1 cellular context compared by ENCODE assay signal in the genomic region with DNA sequence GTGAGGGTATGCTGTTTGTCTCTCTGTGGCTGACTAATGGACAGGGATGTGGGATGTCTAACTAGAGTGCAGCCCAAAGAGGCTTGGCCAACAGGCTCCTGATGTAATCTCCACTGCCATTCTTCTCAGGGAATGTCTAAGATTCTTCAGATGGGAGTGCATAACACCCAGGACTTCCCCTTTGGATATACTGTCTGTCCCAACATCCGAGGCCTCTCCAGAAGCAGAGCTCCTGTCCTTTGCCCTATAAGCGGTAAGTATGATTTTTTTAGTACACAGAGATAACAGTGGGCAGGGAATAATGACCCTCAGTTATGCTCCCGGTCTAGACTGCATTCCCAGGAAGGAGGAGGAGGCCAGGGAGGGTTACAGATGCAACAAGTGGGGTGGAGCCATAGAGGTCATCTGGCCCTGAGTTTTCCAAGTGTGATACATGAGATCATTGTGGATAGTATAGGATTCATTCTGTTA.
TF ChIP-seq lines count a peak whose summit lies in the region.

No MANE protein-coding gene starts in this region.

TF ChIP-seq in HEK293T, 16 proteins besides CTCF, POLR2A, EP300 and RAD21:
- TF ChIP-seq FOXK2 (IDR thresholded peaks at IDR 0.05), result no peak
- TF ChIP-seq, protein P1, sequence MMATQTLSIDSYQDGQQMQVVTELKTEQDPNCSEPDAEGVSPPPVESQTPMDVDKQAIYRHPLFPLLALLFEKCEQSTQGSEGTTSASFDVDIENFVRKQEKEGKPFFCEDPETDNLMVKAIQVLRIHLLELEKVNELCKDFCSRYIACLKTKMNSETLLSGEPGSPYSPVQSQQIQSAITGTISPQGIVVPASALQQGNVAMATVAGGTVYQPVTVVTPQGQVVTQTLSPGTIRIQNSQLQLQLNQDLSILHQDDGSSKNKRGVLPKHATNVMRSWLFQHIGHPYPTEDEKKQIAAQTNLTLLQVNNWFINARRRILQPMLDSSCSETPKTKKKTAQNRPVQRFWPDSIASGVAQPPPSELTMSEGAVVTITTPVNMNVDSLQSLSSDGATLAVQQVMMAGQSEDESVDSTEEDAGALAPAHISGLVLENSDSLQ (IDR thresholded peaks at IDR 0.05), result no peak
- no peak for TF ChIP-seq ZNF384 (IDR thresholded peaks at IDR 0.05)
- TF ChIP-seq SP1 (IDR thresholded peaks at IDR 0.05), result no peak
- TF ChIP-seq FOXM1 (IDR thresholded peaks at IDR 0.05; ENCODE audit: borderline replicate concordance), result no peak
- TF ChIP-seq FOXA1 (IDR thresholded peaks at IDR 0.05), result no peak
- no peak for TF ChIP-seq BHLHE40 (IDR thresholded peaks at IDR 0.05; ENCODE audit: borderline replicate concordance)
- no peak for TF ChIP-seq LEF1 (IDR thresholded peaks at IDR 0.05; ENCODE audit: borderline replicate concordance)
- no peak for TF ChIP-seq NFRKB (IDR thresholded peaks at IDR 0.05)
- TF ChIP-seq CTBP1 (IDR thresholded peaks at IDR 0.05; ENCODE audit: borderline replicate concordance), result no peak
